ENCODE assay signal across 29 cellular contexts in genomic region chr6:133740218-133740617, GRCh38.
"Had no signal": no experiment of that assay in that cellular context is flagged by ENCODE, and none has a peak within 500 bp of the region (broad histone marks: within the 10 kb centered on the region; RNA-seq: fewer than 3 reads in every experiment).

No MANE protein-coding gene starts in this region.

- H3K36me3 Mint-ChIP-seq: mesothelial cell of epicardium, naive B cell had no signal

- DNase-seq: dorsolateral prefrontal cortex; effector CD4-positive, alpha-beta T cell; foreskin fibroblast; heart right ventricle; hippocampal formation; left cardiac atrium; left lung; mesenchymal stem cell; mucosa of descending colon; naive B cell; nephron progenitor cell; nucleus accumbens; stimulated activated CD4-positive, alpha-beta T cell treated with anti-CD3 and anti-CD28 coated beads, Interleukin-12 subunit alpha, Interleukin-12 subunit beta, amount 100 ng/mL, for 4 hours; stimulated activated CD4-positive, alpha-beta T cell treated with anti-CD3 and anti-CD28 coated beads, Interleukin-1b, Interleukin-23, amount 100 ng/mL, for 48 hours; stimulated activated CD4-positive, alpha-beta T cell treated with anti-CD3 and anti-CD28 coated beads, Interleukin-4, amount 100 ng/mL, for 1 hour; stimulated activated CD8-positive, alpha-beta memory T cell treated with anti-CD3 and anti-CD28 coated beads, Interleukin-4, amount 100 ng/mL, for 48 hours; stimulated activated naive CD4-positive, alpha-beta T cell; stimulated activated naive CD8-positive, alpha-beta T cell treated with anti-CD3 and anti-CD28 coated beads, Interleukin-15, amount 100 ng/mL, for 72 hours; transverse colon; upper lobe of right lung had no signal

- H3K4me2 ChIP-seq: smooth muscle cell had no signal

- ATAC-seq: esophagus mucosa; gastroesophageal sphincter; heart right ventricle; left cardiac atrium; left lung; mucosa of descending colon; stimulated activated naive CD8-positive, alpha-beta T cell treated with anti-CD3 and anti-CD28 coated beads, Interleukin-15, amount 100 ng/mL, for 72 hours; upper lobe of right lung had no signal

- H3K4me3 Mint-ChIP-seq: mesothelial cell of epicardium; naive B cell; nephron progenitor cell; stimulated activated naive CD8-positive, alpha-beta T cell treated with anti-CD3 and anti-CD28 coated beads, Interleukin-15, amount 100 ng/mL, for 72 hours had no signal

- H3K27ac ChIP-seq: left lung, prostate gland, right atrium auricular region, suprapubic skin, transverse colon, upper lobe of right lung had no signal

- H3K4me1 ChIP-seq: gastroesophageal sphincter, left lung, prostate gland, right atrium auricular region, suprapubic skin, transverse colon, upper lobe of right lung had no signal

- H3K27me3 ChIP-seq: gastroesophageal sphincter, heart right ventricle, left lung, right atrium auricular region, suprapubic skin, transverse colon, upper lobe of right lung had no signal

- H3K9me3 Mint-ChIP-seq: nephron progenitor cell; stimulated activated naive CD8-positive, alpha-beta T cell treated with anti-CD3 and anti-CD28 coated beads, Interleukin-15, amount 100 ng/mL, for 72 hours had no signal

- H3K4me3 ChIP-seq: dorsolateral prefrontal cortex, gastroesophageal sphincter, heart right ventricle, left lung, mucosa of descending colon, prostate gland, right atrium auricular region, smooth muscle cell, suprapubic skin, transverse colon, upper lobe of right lung had no signal

- H3K4me1 Mint-ChIP-seq: naive B cell; stimulated activated naive CD8-positive, alpha-beta T cell treated with anti-CD3 and anti-CD28 coated beads, Interleukin-15, amount 100 ng/mL, for 72 hours had no signal

- H3K36me3 ChIP-seq: gastroesophageal sphincter, heart right ventricle, left lung, prostate gland, right atrium auricular region, suprapubic skin, transverse colon, upper lobe of right lung had no signal

- H3K27me3 Mint-ChIP-seq: naive B cell had no signal

- H3K27ac Mint-ChIP-seq: mesothelial cell of epicardium; naive B cell; nephron progenitor cell; stimulated activated naive CD8-positive, alpha-beta T cell treated with anti-CD3 and anti-CD28 coated beads, Interleukin-15, amount 100 ng/mL, for 72 hours had no signal

- FAIRE-seq: colon, islet of Langerhans had no signal

- H3K9me3 ChIP-seq: gastroesophageal sphincter, left lung, mucosa of descending colon, prostate gland, right atrium auricular region, suprapubic skin, transverse colon, upper lobe of right lung had no signal
